Comparison of ENCODE assay signal across 19 cellular contexts in genomic region chr17:63181856-63182255, GRCh38.
"Had no signal": no experiment of that assay in that cellular context is flagged by ENCODE, and none has a peak within 500 bp of the region (broad histone marks: within the 10 kb centered on the region; RNA-seq: fewer than 3 reads in every experiment).

No MANE protein-coding gene starts in this region.

- H3K9me3 ChIP-seq: breast epithelium, esophagus squamous epithelium, neutrophil, sigmoid colon, testis, upper lobe of left lung had no signal

- H3K36me3 Mint-ChIP-seq: activated naive CD4-positive, alpha-beta T cell treated with anti-CD3 and anti-CD28 coated beads, Interleukin-2, amount 10 ng/mL, durations not matched to agents 7 days and 5 days; natural killer cell treated with Interleukin-12 subunit alpha and Interleukin-12 subunit beta and Interleukin-15 and Interleukin-18, amount 100 ng/mL, for 72 hours had no signal

- DNase-seq: activated CD4-positive, alpha-beta T cell treated with anti-CD3 and anti-CD28 coated beads, Interleukin-2, amount 10 ng/mL, durations not matched to agents 24 days and 14 days; activated CD8-positive, alpha-beta T cell treated with anti-CD3 and anti-CD28 coated beads for 36 hours; activated naive CD4-positive, alpha-beta T cell treated with anti-CD3 and anti-CD28 coated beads, Interleukin-2, amount 10 ng/mL, durations not matched to agents 7 days and 5 days; activated T-cell treated with anti-CD3 and anti-CD28 coated beads, Interleukin-2, amount 50 U/mL, for 1 hour; aorta; dermis blood vessel endothelial cell; effector memory CD4-positive, alpha-beta T cell; esophagus squamous epithelium; sigmoid colon; stimulated activated CD4-positive, alpha-beta T cell treated with anti-CD3 and anti-CD28 coated beads, Interleukin-4, amount 100 ng/mL, for 4 hours; T1000; testis; upper lobe of left lung had no signal

- FAIRE-seq: endothelial cell of umbilical vein had no signal

- H3K27ac Mint-ChIP-seq: activated CD4-positive, alpha-beta T cell treated with anti-CD3 and anti-CD28 coated beads, Interleukin-2, amount 10 ng/mL, durations not matched to agents 24 days and 14 days; activated CD8-positive, alpha-beta T cell treated with anti-CD3 and anti-CD28 coated beads for 36 hours; activated naive CD4-positive, alpha-beta T cell treated with anti-CD3 and anti-CD28 coated beads, Interleukin-2, amount 10 ng/mL, durations not matched to agents 7 days and 5 days; natural killer cell treated with Interleukin-12 subunit alpha and Interleukin-12 subunit beta and Interleukin-15 and Interleukin-18, amount 100 ng/mL, for 72 hours; stimulated activated memory B cell treated with anti-CD40 and anti-IgM and Interleukin-4, amounts not matched to agents 10 μg/mL and 1 μg/mL and 100 μg/mL, for 72 hours had no signal

- H3K4me3 ChIP-seq: breast epithelium, esophagus squamous epithelium, sigmoid colon, testis, upper lobe of left lung had no signal

- H3K36me3 ChIP-seq: breast epithelium, esophagus squamous epithelium, neutrophil, sigmoid colon, upper lobe of left lung had no signal

- H3K27me3 ChIP-seq: breast epithelium, esophagus squamous epithelium, neutrophil, sigmoid colon, testis, upper lobe of left lung had no signal

- ATAC-seq: activated CD8-positive, alpha-beta T cell treated with anti-CD3 and anti-CD28 coated beads for 36 hours; natural killer cell treated with Interleukin-12 subunit alpha and Interleukin-12 subunit beta and Interleukin-15 and Interleukin-18, amount 100 ng/mL, for 72 hours; stimulated activated memory B cell treated with anti-CD40 and anti-IgM and Interleukin-4, amounts not matched to agents 10 μg/mL and 1 μg/mL and 100 μg/mL, for 72 hours had no signal

- H3K27ac ChIP-seq: breast epithelium, esophagus squamous epithelium, neutrophil, parathyroid adenoma, sigmoid colon, testis, upper lobe of left lung had no signal

- H3K9ac ChIP-seq: parathyroid adenoma had no signal

- H3K4me3 Mint-ChIP-seq: activated CD4-positive, alpha-beta T cell treated with anti-CD3 and anti-CD28 coated beads, Interleukin-2, amount 10 ng/mL, durations not matched to agents 24 days and 14 days; activated CD8-positive, alpha-beta T cell treated with anti-CD3 and anti-CD28 coated beads for 36 hours; activated naive CD4-positive, alpha-beta T cell treated with anti-CD3 and anti-CD28 coated beads, Interleukin-2, amount 10 ng/mL, durations not matched to agents 7 days and 5 days; natural killer cell treated with Interleukin-12 subunit alpha and Interleukin-12 subunit beta and Interleukin-15 and Interleukin-18, amount 100 ng/mL, for 72 hours; stimulated activated memory B cell treated with anti-CD40 and anti-IgM and Interleukin-4, amounts not matched to agents 10 μg/mL and 1 μg/mL and 100 μg/mL, for 72 hours had no signal

- H3K27me3 Mint-ChIP-seq: activated CD4-positive, alpha-beta T cell treated with anti-CD3 and anti-CD28 coated beads, Interleukin-2, amount 10 ng/mL, durations not matched to agents 24 days and 14 days; activated CD8-positive, alpha-beta T cell treated with anti-CD3 and anti-CD28 coated beads for 36 hours; activated naive CD4-positive, alpha-beta T cell treated with anti-CD3 and anti-CD28 coated beads, Interleukin-2, amount 10 ng/mL, durations not matched to agents 7 days and 5 days; natural killer cell treated with Interleukin-12 subunit alpha and Interleukin-12 subunit beta and Interleukin-15 and Interleukin-18, amount 100 ng/mL, for 72 hours; stimulated activated memory B cell treated with anti-CD40 and anti-IgM and Interleukin-4, amounts not matched to agents 10 μg/mL and 1 μg/mL and 100 μg/mL, for 72 hours had no signal

- H3K9me3 Mint-ChIP-seq: activated CD4-positive, alpha-beta T cell treated with anti-CD3 and anti-CD28 coated beads, Interleukin-2, amount 10 ng/mL, durations not matched to agents 24 days and 14 days; activated CD8-positive, alpha-beta T cell treated with anti-CD3 and anti-CD28 coated beads for 36 hours; activated naive CD4-positive, alpha-beta T cell treated with anti-CD3 and anti-CD28 coated beads, Interleukin-2, amount 10 ng/mL, durations not matched to agents 7 days and 5 days; natural killer cell treated with Interleukin-12 subunit alpha and Interleukin-12 subunit beta and Interleukin-15 and Interleukin-18, amount 100 ng/mL, for 72 hours had no signal

- H3K4me1 Mint-ChIP-seq: activated CD4-positive, alpha-beta T cell treated with anti-CD3 and anti-CD28 coated beads, Interleukin-2, amount 10 ng/mL, durations not matched to agents 24 days and 14 days; activated naive CD4-positive, alpha-beta T cell treated with anti-CD3 and anti-CD28 coated beads, Interleukin-2, amount 10 ng/mL, durations not matched to agents 7 days and 5 days; stimulated activated memory B cell treated with anti-CD40 and anti-IgM and Interleukin-4, amounts not matched to agents 10 μg/mL and 1 μg/mL and 100 μg/mL, for 72 hours had no signal

- H3K79me2 ChIP-seq: parathyroid adenoma had no signal

- H3K4me1 ChIP-seq: breast epithelium, parathyroid adenoma, testis, upper lobe of left lung had no signal
